Comparison of ENCODE assay signal across 1 cellular context in the genomic region with DNA sequence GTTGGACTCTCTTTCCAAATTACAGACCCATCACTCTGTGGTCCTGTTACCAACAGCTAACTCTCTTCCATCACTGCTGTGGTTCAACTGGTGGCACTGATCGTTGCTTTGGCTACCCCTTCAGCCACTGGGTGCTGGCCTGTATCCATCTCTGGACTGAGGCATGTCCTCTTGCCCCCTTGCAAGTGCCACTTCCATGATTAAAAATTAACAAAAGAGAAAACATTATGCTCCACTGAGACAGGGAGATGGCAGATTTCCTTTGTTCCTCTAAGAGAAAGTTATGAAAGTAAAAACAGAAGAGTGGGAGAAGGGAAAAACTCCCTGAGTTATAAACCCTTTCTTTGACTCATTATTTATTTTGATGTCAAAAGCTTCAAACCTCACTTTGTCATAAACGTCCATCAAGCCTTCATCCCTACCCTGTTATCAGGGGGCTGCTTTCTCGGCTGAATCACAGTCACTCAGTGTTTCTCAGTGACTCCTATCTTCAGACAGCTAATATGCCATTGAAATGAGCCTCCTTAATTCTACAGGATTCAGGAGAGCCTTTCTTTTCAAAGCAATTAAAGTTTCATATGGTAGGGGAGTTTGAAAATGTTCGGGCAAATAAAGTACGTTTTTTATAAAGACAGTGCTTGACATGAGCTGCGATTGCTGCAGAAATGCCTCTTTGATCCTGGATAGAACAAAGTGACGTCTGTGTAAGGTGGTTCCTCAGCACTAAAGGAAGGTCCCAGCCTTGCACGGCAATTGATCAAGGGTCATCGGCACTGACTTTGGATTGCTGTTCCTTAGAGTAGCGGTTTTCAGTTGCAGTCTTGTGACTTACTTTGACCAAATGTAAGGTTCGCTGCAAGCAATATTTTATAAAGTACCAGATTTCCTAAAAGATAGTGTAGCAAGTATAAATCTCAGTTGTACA.
TF ChIP-seq lines count a peak whose summit lies in the region.

No MANE protein-coding gene starts in this region.

TF ChIP-seq in HEK293, 187 proteins besides CTCF, POLR2A, EP300 and RAD21:
- TF ChIP-seq PRDM1 (tag by site-specific recombination; IDR thresholded peaks at IDR 0.05) (peak; percentile 53; the same call in 1 of the 2 replicates), SCRT1 (tag by site-specific recombination; IDR thresholded peaks at IDR 0.05; ENCODE audit: borderline replicate concordance) (no peak)
